Comparison of ENCODE assay signal across 8 cellular contexts in genomic region chr19:39430675-39431593, GRCh38. TPM values are rescaled to one million over a fixed set of nuclear protein-coding genes. Genes with fewer than 3 reads are reported as not detected.
DNase-seq lines count a peak whose midpoint lies in the region; ATAC-seq and TF ChIP-seq lines count a peak whose summit lies in the region.

No MANE protein-coding gene starts in this region.

- no peak for TF ChIP-seq CTCF in body of pancreas (IDR thresholded peaks at IDR 0.05)
- TF ChIP-seq CTCF in tibial artery (IDR thresholded peaks at IDR 0.05): no peak

- intact Hi-C loops in body of pancreas (cut with DNase I): no loop called here
- intact Hi-C loops in tibial artery (cut with DNase I; ENCODE audit: low total_unique reads): no loop called here

- DNase-seq in EH (ENCODE audit: low read depth) (peak; percentile 81), SW 1271 (lab: John Stamatoyannopoulos, UW) (peak; percentile 72 to 89), body of pancreas (peak in 1 of 4 donors; percentile 55), mesenchymal stem cell (peak; percentile 100), tibial artery (peak in 1 of 2 donors; percentile 42), cerebellum (ENCODE audit: low spot score) (no peak)

- H2AFZ ChIP-seq in mesenchymal stem cell (ENCODE audit: low read depth, low read length): no peak overlapping the region

- H3K9ac ChIP-seq in mesenchymal stem cell (ENCODE audit: low read length): no peak overlapping the region

- TF ChIP-seq POLR2A in body of pancreas (IDR thresholded peaks at IDR 0.05): peak in 1 of 3 donors; percentile 22

- H3K18ac ChIP-seq in mesenchymal stem cell (ENCODE audit: low read depth in 1 of 2, low read length in 2 of 2): peak overlapping the region; percentile 80 to 85

- peak overlapping the region; percentile 44 for H4K91ac ChIP-seq in mesenchymal stem cell (ENCODE audit: low read length)

- H3K4me1 ChIP-seq in body of pancreas: peaks cover 31% of the 10 kb centered on the region
- H3K4me1 ChIP-seq in mesenchymal stem cell (ENCODE audit: control insufficient read depth, insufficient read depth, low read depth, low read length): peaks cover 42% of the 10 kb centered on the region
- H3K4me1 ChIP-seq in tibial artery: peaks cover 0 to 48% (median 31%) of the 10 kb centered on the region in 4 donors

- H3K36me3 ChIP-seq in body of pancreas (replicated peaks in 1 of 2; ENCODE audit: insufficient read depth in 1 of 2, low read depth in 2 of 2) (peaks cover 0 to 13% of the 10 kb centered on the region in 2 donors), mesenchymal stem cell (ENCODE audit: control insufficient read depth in 1 of 2, insufficient read depth in 2 of 2, low read depth in 1 of 2, low read length in 2 of 2) (peaks cover 33 to 39% of the 10 kb centered on the region in 2 experiments), tibial artery (peaks cover 24 to 36% (median 35%) of the 10 kb centered on the region in 3 donors)

- H2BK120ac ChIP-seq in mesenchymal stem cell (ENCODE audit: low read depth, low read length): peak overlapping the region; percentile 80

- 60 to 76% methylated on average over 25 of the region's 25 CpGs for WGBS in body of pancreas, 2 donors
- WGBS in mesenchymal stem cell: 32% methylated on average over 24 of the region's 25 CpGs

- peak; percentile 33 for ATAC-seq in HG03469 (IDR thresholded peaks at IDR 0.05; ENCODE audit: unreplicated experiment)
- no peak for ATAC-seq in body of pancreas
- no peak for ATAC-seq in HG02678 (IDR thresholded peaks at IDR 0.05; ENCODE audit: unreplicated experiment)

- H2BK15ac ChIP-seq in mesenchymal stem cell (ENCODE audit: low read depth, poor library complexity, severe bottlenecking): peak overlapping the region; percentile 94

- no peaks in the 10 kb centered on the region for H3K27me3 ChIP-seq in body of pancreas
- no peaks in the 10 kb centered on the region for H3K27me3 ChIP-seq in mesenchymal stem cell (ENCODE audit: control insufficient read depth in 1 of 2, insufficient read depth in 1 of 2, low read length in 2 of 2)
- no peaks in the 10 kb centered on the region for H3K27me3 ChIP-seq in tibial artery

- peak overlapping the region; percentile 96 for H2AK5ac ChIP-seq in mesenchymal stem cell (ENCODE audit: low read length, severe bottlenecking)

- no peak overlapping the region for H3K4me3 ChIP-seq in body of pancreas
- H3K4me3 ChIP-seq in mesenchymal stem cell (ENCODE audit: insufficient read depth in 1 of 2, low read depth in 1 of 2, low read length in 2 of 2): no peak overlapping the region
- H3K4me3 ChIP-seq in tibial artery: no peak overlapping the region

- peak overlapping the region; percentile 69 to 75 for H2BK12ac ChIP-seq in mesenchymal stem cell (ENCODE audit: low read length in 2 of 2)

- H3K27ac ChIP-seq in body of pancreas (peak overlapping the region in 3 of 4 donors; percentile 7 to 78 (median 34)), mesenchymal stem cell (ENCODE audit: low read length, poor library complexity, severe bottlenecking) (peak overlapping the region; percentile 98), tibial artery (peak overlapping the region; percentile 47 to 50)

- peak overlapping the region; percentile 95 for H4K8ac ChIP-seq in mesenchymal stem cell (ENCODE audit: low read length)

- peak overlapping the region in 1 of 2 experiments; percentile 23 for H3K23ac ChIP-seq in mesenchymal stem cell (ENCODE audit: low read length in 2 of 2)

- peak overlapping the region; percentile 93 for H2BK5ac ChIP-seq in mesenchymal stem cell (ENCODE audit: low read depth, low read length, poor library complexity, severe bottlenecking)

- H3K4me2 ChIP-seq in mesenchymal stem cell (ENCODE audit: low read length, poor library complexity, severe bottlenecking): no peak overlapping the region

- no peaks in the 10 kb centered on the region for H3K9me3 ChIP-seq in body of pancreas
- H3K9me3 ChIP-seq in mesenchymal stem cell (ENCODE audit: control insufficient read depth, low read length): no peaks in the 10 kb centered on the region
- no peaks in the 10 kb centered on the region for H3K9me3 ChIP-seq in tibial artery

- peaks cover 6% of the 10 kb centered on the region for H3K79me1 ChIP-seq in mesenchymal stem cell (replicated peaks; ENCODE audit: low read length, poor library complexity, severe bottlenecking)

- H3K14ac ChIP-seq in mesenchymal stem cell (ENCODE audit: low read length in 2 of 2): peak overlapping the region in 1 of 2 experiments; percentile 35

- H3K4ac ChIP-seq in mesenchymal stem cell (ENCODE audit: low read depth in 1 of 2, low read length in 2 of 2): peak overlapping the region; percentile 71 to 82

RNA-seq across cellular contexts. Expression of gene RPS16, which starts 4.8 kb away (rescaled TPM):
- total RNA-seq in body of pancreas: 1,000 to 10,000 TPM in 1 of 2 donors, 100 to 1,000 TPM in 1; 573 to 1,475 TPM
- 3,108 TPM for polyA plus RNA-seq in mesenchymal stem cell (2013, experiment 1 of 2)
- polyA plus RNA-seq in mesenchymal stem cell (2013, experiment 2 of 2): 3,178 TPM
- 48.1 TPM for total RNA-seq in cerebellum

RNA-seq across cellular contexts. Expression of gene SUPT5H, which starts 14.4 kb away (rescaled TPM):
- total RNA-seq in body of pancreas (10 to 100 TPM; 82.0 to 90.3 TPM), cerebellum (39.6 TPM)
- polyA plus RNA-seq in mesenchymal stem cell (2013, experiment 1 of 2): 87.1 TPM
- polyA plus RNA-seq in mesenchymal stem cell (2013, experiment 2 of 2): 84.1 TPM

RNA-seq across cellular contexts. Expression of gene PLEKHG2, which starts 18.5 kb away (rescaled TPM):
- total RNA-seq in body of pancreas: 10 to 100 TPM in 1 of 2 donors, 1 to 10 TPM in 1; 6.7 to 13.2 TPM
- 61.4 TPM for polyA plus RNA-seq in mesenchymal stem cell (2013, experiment 1 of 2)
- 51.6 TPM for polyA plus RNA-seq in mesenchymal stem cell (2013, experiment 2 of 2)
- total RNA-seq in cerebellum: 20.9 TPM

RNA-seq across cellular contexts. Expression of gene ZFP36, which starts 24.3 kb away (rescaled TPM):
- total RNA-seq in body of pancreas: 100 to 1,000 TPM in 1 of 2 donors, 10 to 100 TPM in 1; 55.8 to 108 TPM
- 316 TPM for polyA plus RNA-seq in mesenchymal stem cell (2013, experiment 1 of 2)
- 290 TPM for polyA plus RNA-seq in mesenchymal stem cell (2013, experiment 2 of 2)
- 1.9 TPM for total RNA-seq in cerebellum

RNA-seq across cellular contexts. Expression of gene MED29, which starts 39.8 kb away (rescaled TPM):
- 10 to 100 TPM; 23.1 to 40.9 TPM for total RNA-seq in body of pancreas
- polyA plus RNA-seq in mesenchymal stem cell (2013, experiment 1 of 2): 31.3 TPM
- polyA plus RNA-seq in mesenchymal stem cell (2013, experiment 2 of 2): 31.7 TPM
- 14.1 TPM for total RNA-seq in cerebellum

Comparison
In these comparisons a context has a peak if more than half of its experiments do, and no peak if none do; other contexts are left out.
1. H3K27ac ChIP-seq: peak in every context shown above with its lines; median percentile 98 in mesenchymal stem cell; 48 in tibial artery; 34 in body of pancreas.
2. RNA of gene RPS16, which starts 4.8 kb away (total RNA-seq): 573 to 1,475 TPM in body of pancreas; 48.1 TPM in cerebellum (single experiment); every median in the first group is over 10 times any median in the second.